In genomic region chr12:46265734-46266133, GRCh38 we compare ENCODE assay signal across 8 cellular contexts. TPM values are rescaled to one million over a fixed set of nuclear protein-coding genes. Genes with fewer than 3 reads are reported as not detected.
DNase-seq lines count a peak whose midpoint lies in the region; ATAC-seq and TF ChIP-seq lines count a peak whose summit lies in the region.

No MANE protein-coding gene starts in this region.

- DNase-seq in cardiac muscle cell (ENCODE audit: low read depth in 1 of 2, low spot score in 1 of 2) (no peak), Right ventricle myocardium inferior (ENCODE audit: missing footprints) (no peak), Karpas-422 (no peak), fibroblast of pulmonary artery (ENCODE audit: low read depth) (no peak), suprapubic skin (ENCODE audit: low spot score in 2 of 2) (no peak), NCI-H1092 (lab: John Stamatoyannopoulos, UW) (no peak), coronary artery (ENCODE audit: low spot score) (no peak)
- no peak for DNase-seq in effector CD8-positive, alpha-beta T cell (lab: John Stamatoyannopoulos, UW)

- H3K9me3 ChIP-seq in cardiac muscle cell (ENCODE audit: low read depth) (no peaks in the 10 kb centered on the region), Karpas-422 (ENCODE audit: low read length) (no peaks in the 10 kb centered on the region), suprapubic skin (no peaks in the 10 kb centered on the region)

- no peak for TF ChIP-seq EP300 in suprapubic skin (IDR thresholded peaks at IDR 0.05)

- no peak overlapping the region for H2AFZ ChIP-seq in Karpas-422 (ENCODE audit: low read length)

- TF ChIP-seq POLR2A in suprapubic skin (IDR thresholded peaks at IDR 0.05), result no peak

- H3K4me1 ChIP-seq in cardiac muscle cell (ENCODE audit: low read depth) (peaks cover 59% of the 10 kb centered on the region), Karpas-422 (ENCODE audit: low read length) (peaks cover 63% of the 10 kb centered on the region), suprapubic skin (peaks cover 53% of the 10 kb centered on the region)

- H3K27me3 ChIP-seq in cardiac muscle cell (no peaks in the 10 kb centered on the region), Karpas-422 (ENCODE audit: low read length) (no peaks in the 10 kb centered on the region), suprapubic skin (no peaks in the 10 kb centered on the region)

- no peak for TF ChIP-seq CTCF in cardiac muscle cell (IDR thresholded peaks at IDR 0.05; ENCODE audit: low read depth, low read length)
- no peak for TF ChIP-seq CTCF in fibroblast of pulmonary artery (IDR thresholded peaks at IDR 0.05; ENCODE audit: low read length, missing control alignments)
- TF ChIP-seq CTCF in suprapubic skin (IDR thresholded peaks at IDR 0.05), result no peak
- TF ChIP-seq CTCF in coronary artery (IDR thresholded peaks at IDR 0.05), result no peak

- intact Hi-C loops in Right ventricle myocardium inferior (cut with DNase I), result loop anchor here (1.0 to 5.0 kb wide), 2 partner anchors 55 to 102 kb away; no protein-coding TSS in a partner anchor

- H3K36me3 ChIP-seq in cardiac muscle cell (no peaks in the 10 kb centered on the region), Karpas-422 (ENCODE audit: insufficient read depth, low read length) (peaks cover 12% of the 10 kb centered on the region; the same call in 1 of the 2 replicates), suprapubic skin (no peaks in the 10 kb centered on the region)

- ATAC-seq in Right ventricle myocardium inferior, result no peak

- no peaks in the 10 kb centered on the region for H3K9me2 ChIP-seq in Karpas-422 (replicated peaks; ENCODE audit: insufficient read depth, low read length)

- WGBS in suprapubic skin, result 92% methylated on average over 3 of the region's 3 CpGs

- peaks cover 81% of the 10 kb centered on the region for H3K79me2 ChIP-seq in Karpas-422 (ENCODE audit: low read length)

- peak overlapping the region; percentile 92 for H3K27ac ChIP-seq in cardiac muscle cell
- H3K27ac ChIP-seq in Karpas-422 (ENCODE audit: low read length), result peak overlapping the region; percentile 81
- no peak overlapping the region for H3K27ac ChIP-seq in suprapubic skin
- no peak overlapping the region for H3K27ac ChIP-seq in coronary artery

- H3K4me3 ChIP-seq in cardiac muscle cell (peak overlapping the region; percentile 72), Karpas-422 (ENCODE audit: low read length) (peak overlapping the region; percentile 88), fibroblast of pulmonary artery (replicated peaks; ENCODE audit: low read depth, low read length) (peak overlapping the region; percentile 90), suprapubic skin (peak overlapping the region; percentile 80), coronary artery (no peak overlapping the region)

- H4K20me1 ChIP-seq in Karpas-422 (ENCODE audit: insufficient read depth, low read depth, low read length), result peaks cover 28% of the 10 kb centered on the region; the same call in 1 of the 2 replicates

- H3K4me2 ChIP-seq in Karpas-422 (ENCODE audit: low read depth, low read length, poor library complexity, severe bottlenecking), result peak overlapping the region; percentile 83

- peak overlapping the region; percentile 94 for H3K9ac ChIP-seq in Karpas-422 (ENCODE audit: low read length)

RNA-seq across cellular contexts. Expression of gene SLC38A1, which starts 3.1 kb away (rescaled TPM):
- 50.8 and 59.6 TPM in 2 replicates for total RNA-seq in cardiac muscle cell
- 54.3 and 62.2 TPM in 2 replicates for polyA plus RNA-seq in cardiac muscle cell
- 140 TPM for total RNA-seq in Right ventricle myocardium inferior
- 97.4 and 209 TPM in 2 replicates for total RNA-seq in Karpas-422 (2014; rRNA removed; shearing (Covaris generic); ENCODE audit: low replicate concordance)
- 100 to 1,000 TPM in 3 of 4 donors, 10 to 100 TPM in 1; 96.2 to 110 (median 102) TPM for total RNA-seq in suprapubic skin

Comparison
In these comparisons a context has a peak if more than half of its experiments do, and no peak if none do; other contexts are left out.
1. H3K27ac ChIP-seq: peak in cardiac muscle cell (single experiment) and Karpas-422 (single experiment); none in suprapubic skin (single experiment) and coronary artery (0 of 2).